Comparison of ENCODE assay signal across 1 cellular context in genomic region chr12:52074006-52074405, GRCh38.
TF ChIP-seq lines count a peak whose summit lies in the region.

No MANE protein-coding gene starts in this region.

TF ChIP-seq in GM12878, 131 proteins besides CTCF, POLR2A, EP300 and RAD21 (continued from another document):
- no peak for TF ChIP-seq SKIL (IDR thresholded peaks at IDR 0.05; ENCODE audit: low read depth, poor library complexity, severe bottlenecking)
- TF ChIP-seq NR2F1 (conservative IDR thresholded peaks at IDR 0.05) = peak; percentile 90
- no peak for TF ChIP-seq ASH2L (IDR thresholded peaks at IDR 0.05; ENCODE audit: borderline replicate concordance, low read depth)
- no peak for TF ChIP-seq WRNIP1 (IDR thresholded peaks at IDR 0.05; ENCODE audit: borderline replicate concordance, low read depth, low read length)
- no peak for TF ChIP-seq SUPT20H (IDR thresholded peaks at IDR 0.05; ENCODE audit: borderline replicate concordance, control insufficient read depth, low read depth, low read length)
